20 cellular contexts compared by ENCODE assay signal in the genomic region with DNA sequence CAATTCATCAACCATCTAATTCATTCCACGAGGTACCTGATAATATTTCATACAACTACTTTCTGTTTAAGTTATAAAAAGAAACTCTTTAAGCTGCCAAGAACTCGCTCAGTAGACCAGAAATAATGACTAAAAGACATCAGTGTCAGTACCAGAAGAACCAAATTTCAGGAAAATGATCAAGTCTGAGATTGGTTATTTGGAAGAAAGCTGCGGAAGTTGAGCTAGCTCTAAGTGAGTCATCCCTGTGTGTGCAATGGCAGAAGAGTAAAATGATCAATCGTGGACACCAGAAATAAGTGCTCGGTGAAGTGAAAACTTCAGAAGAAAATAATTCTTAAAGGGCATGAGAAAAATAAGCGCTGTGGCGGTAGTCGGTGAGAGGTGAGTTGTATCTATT.
DNase-seq lines count a peak whose midpoint lies in the region; ATAC-seq, FAIRE-seq and TF ChIP-seq lines count a peak whose summit lies in the region.
"Had no signal": no experiment of that assay in that cellular context is flagged by ENCODE, and none has a peak within 500 bp of the region (broad histone marks: within the 10 kb centered on the region; RNA-seq: fewer than 3 reads in every experiment).

No MANE protein-coding gene starts in this region.

- no peaks in the 10 kb centered on the region for H3K27me3 Mint-ChIP-seq in astrocyte (ENCODE audit: low read depth, unreplicated experiment)
- H3K27me3 Mint-ChIP-seq: B cell, IgD-negative memory B cell had no signal

- no peaks in the 10 kb centered on the region for H4K20me1 ChIP-seq in astrocyte (ENCODE audit: insufficient read depth, low read length)
- H4K20me1 ChIP-seq: BLaER1 treated with 17β-estradiol and CSF1 and Interleukin-3, amounts not matched to agents 10 nM and 100 nM had no signal

- H2AK5ac ChIP-seq in mesendoderm (ENCODE audit: low read length) = no peak overlapping the region

- H3K9me3 ChIP-seq in astrocyte (ENCODE audit: insufficient read depth, low read depth, low read length) = peaks cover 3% of the 10 kb centered on the region

- H3K4me3 Mint-ChIP-seq in astrocyte (ENCODE audit: unreplicated experiment) = no peak overlapping the region
- H3K4me3 Mint-ChIP-seq: B cell; CD8-positive, alpha-beta T cell; IgD-negative memory B cell had no signal

- peaks cover 10% of the 10 kb centered on the region for H3K9me3 Mint-ChIP-seq in astrocyte (ENCODE audit: unreplicated experiment)

- H3K79me2 ChIP-seq in astrocyte (ENCODE audit: insufficient read depth, low read length) = no peaks in the 10 kb centered on the region
- H3K79me2 ChIP-seq in mesendoderm (ENCODE audit: control insufficient read depth, insufficient read depth, low read length) = no peaks in the 10 kb centered on the region

- no peak overlapping the region for H2BK5ac ChIP-seq in mesendoderm (ENCODE audit: low read length)

- H3K27me3 ChIP-seq in astrocyte (ENCODE audit: insufficient read depth, low read length) (no peaks in the 10 kb centered on the region), mesendoderm (ENCODE audit: insufficient read depth, low read length, poor library complexity) (no peaks in the 10 kb centered on the region)
- H3K27me3 ChIP-seq: BLaER1 treated with 17β-estradiol and CSF1 and Interleukin-3, amounts not matched to agents 10 nM and 100 nM had no signal

- H2BK15ac ChIP-seq in mesendoderm (replicated peaks; ENCODE audit: low read depth) = no peak overlapping the region

- no peak overlapping the region for H3K27ac Mint-ChIP-seq in astrocyte (ENCODE audit: unreplicated experiment)
- H3K27ac Mint-ChIP-seq: B cell; CD8-positive, alpha-beta T cell; IgD-negative memory B cell had no signal

- no peak overlapping the region for H4K8ac ChIP-seq in mesendoderm (ENCODE audit: low read depth, low read length)

- no peak overlapping the region for H3K56ac ChIP-seq in mesendoderm (ENCODE audit: low read length)

- no peak overlapping the region for H3K4ac ChIP-seq in mesendoderm (ENCODE audit: low read depth, low read length)

- H3K4me1 Mint-ChIP-seq in astrocyte (ENCODE audit: low read depth, unreplicated experiment) = peaks cover 10% of the 10 kb centered on the region
- H3K4me1 Mint-ChIP-seq: B cell, IgD-negative memory B cell had no signal

- H3K4me3 ChIP-seq in astrocyte (ENCODE audit: insufficient read depth, low read depth, low read length) = no peak overlapping the region
- H3K4me3 ChIP-seq in mesendoderm (ENCODE audit: low read length) = no peak overlapping the region
- H3K4me3 ChIP-seq: BLaER1 treated with 17β-estradiol and CSF1 and Interleukin-3, amounts not matched to agents 10 nM and 100 nM; GM23248 had no signal

- peaks cover 2% of the 10 kb centered on the region for H3K4me1 ChIP-seq in astrocyte (ENCODE audit: insufficient read depth, low read length)
- peaks cover 2% of the 10 kb centered on the region for H3K4me1 ChIP-seq in mesendoderm (ENCODE audit: control insufficient read depth, low read depth, low read length)
- H3K4me1 ChIP-seq: BLaER1 treated with 17β-estradiol and CSF1 and Interleukin-3, amounts not matched to agents 10 nM and 100 nM had no signal

- FAIRE-seq in astrocyte (lab: Jason Lieb, UNC) = no peak
- FAIRE-seq: H54, HepG2 had no signal

- H3K18ac ChIP-seq in mesendoderm (ENCODE audit: low read length) = no peak overlapping the region

- H2BK120ac ChIP-seq in mesendoderm (ENCODE audit: low read depth, low read length) = peak overlapping the region; percentile 73

- H3K79me1 ChIP-seq in mesendoderm (ENCODE audit: low read length) = no peaks in the 10 kb centered on the region

- H3K9ac ChIP-seq in astrocyte (ENCODE audit: low read length) (no peak overlapping the region), mesendoderm (ENCODE audit: low read length) (no peak overlapping the region)
- H3K9ac ChIP-seq: BLaER1 treated with 17β-estradiol and CSF1 and Interleukin-3, amounts not matched to agents 10 nM and 100 nM; GM23248 had no signal

- no peak overlapping the region for H3K23ac ChIP-seq in mesendoderm (ENCODE audit: low read length)

- peak; percentile 8 for DNase-seq in M059J (ENCODE audit: low read depth)
- DNase-seq in astrocyte (ENCODE audit: low read depth) = peak; percentile 77
- peak; percentile 1 for DNase-seq in fibroblast of peridontal ligament (ENCODE audit: extremely low read depth)
- DNase-seq in mesendoderm = no peak
- DNase-seq in RWPE1 (ENCODE audit: low spot score) = no peak
- DNase-seq in GM19240 (ENCODE audit: insufficient read length, low spot score) = no peak
- DNase-seq: 8988T; Calu3; CD8-positive, alpha-beta T cell; DMS79 treated with DMSO at 0.1 percent for 48 hours; GF-D8; GM23248; HCEC 1CT had no signal

- no peaks in the 10 kb centered on the region for H3K36me3 Mint-ChIP-seq in astrocyte (ENCODE audit: low read depth, unreplicated experiment)
- H3K36me3 Mint-ChIP-seq: CD8-positive, alpha-beta T cell; IgD-negative memory B cell had no signal

- H3K4me2 ChIP-seq in astrocyte (ENCODE audit: low read length) (peak overlapping the region; percentile 8), mesendoderm (ENCODE audit: low read length) (no peak overlapping the region)
- H3K4me2 ChIP-seq: BLaER1 treated with 17β-estradiol and CSF1 and Interleukin-3, amounts not matched to agents 10 nM and 100 nM had no signal

- H2AFZ ChIP-seq in astrocyte (ENCODE audit: low read depth, low read length) = no peak overlapping the region
- H2AFZ ChIP-seq: GM23248 had no signal

- no peak overlapping the region for H3K27ac ChIP-seq in astrocyte (ENCODE audit: low read depth, low read length)
- H3K27ac ChIP-seq in mesendoderm (ENCODE audit: low read depth, low read length) = no peak overlapping the region
- H3K27ac ChIP-seq in RWPE1 = no peak overlapping the region
- H3K27ac ChIP-seq: BLaER1 treated with 17β-estradiol and CSF1 and Interleukin-3, amounts not matched to agents 10 nM and 100 nM; GM23248 had no signal

- no peak for ATAC-seq in HG02798 (IDR thresholded peaks at IDR 0.05; ENCODE audit: poor library complexity, unreplicated experiment)
- ATAC-seq in HG02571 (IDR thresholded peaks at IDR 0.05; ENCODE audit: unreplicated experiment) = no peak
- ATAC-seq: CD8-positive, alpha-beta T cell; HepG2 had no signal

- no peaks in the 10 kb centered on the region for H3K36me3 ChIP-seq in astrocyte (ENCODE audit: insufficient read depth, low read length)
- no peaks in the 10 kb centered on the region for H3K36me3 ChIP-seq in mesendoderm (ENCODE audit: control insufficient read depth, insufficient read depth, low read length)
- H3K36me3 ChIP-seq: BLaER1 treated with 17β-estradiol and CSF1 and Interleukin-3, amounts not matched to agents 10 nM and 100 nM had no signal

- TF ChIP-seq CTCF in astrocyte (IDR thresholded peaks at IDR 0.05; ENCODE audit: insufficient read depth, low read depth, low read length) (no peak), RWPE1 (conservative IDR thresholded peaks at IDR 0.05; ENCODE audit: low read depth) (no peak)

- no peak overlapping the region for H4K5ac ChIP-seq in mesendoderm (ENCODE audit: low read length)

- CTCF ChIA-PET in RWPE1 (lab: Yijun Ruan, JAX) = interaction anchor here (0.7 kb wide), 1 partner anchor 10 kb away, joined by 3 read pairs; no protein-coding TSS in a partner anchor

- no CpG with 5 or more reads among the region's 8 CpGs for WGBS in mesendoderm (ENCODE audit: extremely low coverage, insufficient coverage, low lambda C conversion rate)

- POLR2A ChIA-PET in RWPE1 (lab: Yijun Ruan, JAX; ENCODE audit: low non-redundant PET) = no interaction called here

Comparison
In these comparisons a context has a peak if more than half of its experiments do, and no peak if none do; other contexts are left out.
1. DNase-seq: peak in M059J (single experiment), astrocyte (single experiment) and fibroblast of peridontal ligament (single experiment); none in mesendoderm (single experiment), RWPE1 (single experiment) and GM19240 (single experiment).